In genomic region chr5:79235222-79235577, GRCh38 we compare ENCODE assay signal across 1 cellular context.
TF ChIP-seq lines count a peak whose summit lies in the region.

No MANE protein-coding gene starts in this region.

TF ChIP-seq in neural cell, 6 proteins besides CTCF, POLR2A, EP300 and RAD21 (continued from another document):
- TF ChIP-seq, protein P1, sequence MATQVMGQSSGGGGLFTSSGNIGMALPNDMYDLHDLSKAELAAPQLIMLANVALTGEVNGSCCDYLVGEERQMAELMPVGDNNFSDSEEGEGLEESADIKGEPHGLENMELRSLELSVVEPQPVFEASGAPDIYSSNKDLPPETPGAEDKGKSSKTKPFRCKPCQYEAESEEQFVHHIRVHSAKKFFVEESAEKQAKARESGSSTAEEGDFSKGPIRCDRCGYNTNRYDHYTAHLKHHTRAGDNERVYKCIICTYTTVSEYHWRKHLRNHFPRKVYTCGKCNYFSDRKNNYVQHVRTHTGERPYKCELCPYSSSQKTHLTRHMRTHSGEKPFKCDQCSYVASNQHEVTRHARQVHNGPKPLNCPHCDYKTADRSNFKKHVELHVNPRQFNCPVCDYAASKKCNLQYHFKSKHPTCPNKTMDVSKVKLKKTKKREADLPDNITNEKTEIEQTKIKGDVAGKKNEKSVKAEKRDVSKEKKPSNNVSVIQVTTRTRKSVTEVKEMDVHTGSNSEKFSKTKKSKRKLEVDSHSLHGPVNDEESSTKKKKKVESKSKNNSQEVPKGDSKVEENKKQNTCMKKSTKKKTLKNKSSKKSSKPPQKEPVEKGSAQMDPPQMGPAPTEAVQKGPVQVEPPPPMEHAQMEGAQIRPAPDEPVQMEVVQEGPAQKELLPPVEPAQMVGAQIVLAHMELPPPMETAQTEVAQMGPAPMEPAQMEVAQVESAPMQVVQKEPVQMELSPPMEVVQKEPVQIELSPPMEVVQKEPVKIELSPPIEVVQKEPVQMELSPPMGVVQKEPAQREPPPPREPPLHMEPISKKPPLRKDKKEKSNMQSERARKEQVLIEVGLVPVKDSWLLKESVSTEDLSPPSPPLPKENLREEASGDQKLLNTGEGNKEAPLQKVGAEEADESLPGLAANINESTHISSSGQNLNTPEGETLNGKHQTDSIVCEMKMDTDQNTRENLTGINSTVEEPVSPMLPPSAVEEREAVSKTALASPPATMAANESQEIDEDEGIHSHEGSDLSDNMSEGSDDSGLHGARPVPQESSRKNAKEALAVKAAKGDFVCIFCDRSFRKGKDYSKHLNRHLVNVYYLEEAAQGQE (IDR thresholded peaks at IDR 0.05; ENCODE audit: borderline replicate concordance): no peak
- no peak for TF ChIP-seq TAF1 (IDR thresholded peaks at IDR 0.05; ENCODE audit: low read depth)
- TF ChIP-seq EZH2 (IDR thresholded peaks at IDR 0.05; ENCODE audit: borderline replicate concordance, insufficient read depth, low read length, poor library complexity, severe bottlenecking): no peak
- TF ChIP-seq SMC3 (conservative IDR thresholded peaks at IDR 0.05; ENCODE audit: poor library complexity): no peak
- no peak for TF ChIP-seq POLR2AphosphoS5 (IDR thresholded peaks at IDR 0.05)
